1 cellular context compared by ENCODE assay signal in the genomic region with DNA sequence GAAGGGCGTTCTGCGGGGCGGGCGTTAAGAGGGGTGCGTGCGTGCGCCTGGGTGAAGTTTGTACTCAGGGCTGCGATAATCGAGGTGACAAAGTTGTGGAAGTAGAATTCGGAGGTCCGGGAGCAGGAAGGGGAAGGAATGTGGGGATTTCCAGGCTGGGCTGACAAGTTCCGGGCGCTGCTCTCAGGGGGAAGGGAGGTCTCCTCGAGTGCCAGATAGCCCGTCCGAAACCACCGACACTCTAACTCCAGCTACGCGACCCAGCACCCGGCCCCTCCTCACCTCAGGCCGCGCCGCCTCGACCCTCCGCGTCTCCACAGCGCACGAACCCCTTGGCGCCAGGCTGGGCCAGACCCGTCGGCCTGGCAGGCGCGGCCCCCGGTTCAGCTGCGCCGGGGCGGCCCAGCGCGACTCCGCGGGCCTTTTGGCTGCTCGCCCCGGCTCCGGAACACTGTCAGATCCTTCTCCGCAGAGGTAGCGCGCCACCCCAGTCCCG.
TF ChIP-seq lines count a peak whose summit lies in the region.

A gene (minus strand): TSS at position 462 of the 496 bp plus-strand sequence. CDS start 18,685 bp downstream, outside the sequence.

TF ChIP-seq in WTC11, 78 proteins besides CTCF, POLR2A, EP300 and RAD21 (continued from another document):
- TF ChIP-seq, protein P1, sequence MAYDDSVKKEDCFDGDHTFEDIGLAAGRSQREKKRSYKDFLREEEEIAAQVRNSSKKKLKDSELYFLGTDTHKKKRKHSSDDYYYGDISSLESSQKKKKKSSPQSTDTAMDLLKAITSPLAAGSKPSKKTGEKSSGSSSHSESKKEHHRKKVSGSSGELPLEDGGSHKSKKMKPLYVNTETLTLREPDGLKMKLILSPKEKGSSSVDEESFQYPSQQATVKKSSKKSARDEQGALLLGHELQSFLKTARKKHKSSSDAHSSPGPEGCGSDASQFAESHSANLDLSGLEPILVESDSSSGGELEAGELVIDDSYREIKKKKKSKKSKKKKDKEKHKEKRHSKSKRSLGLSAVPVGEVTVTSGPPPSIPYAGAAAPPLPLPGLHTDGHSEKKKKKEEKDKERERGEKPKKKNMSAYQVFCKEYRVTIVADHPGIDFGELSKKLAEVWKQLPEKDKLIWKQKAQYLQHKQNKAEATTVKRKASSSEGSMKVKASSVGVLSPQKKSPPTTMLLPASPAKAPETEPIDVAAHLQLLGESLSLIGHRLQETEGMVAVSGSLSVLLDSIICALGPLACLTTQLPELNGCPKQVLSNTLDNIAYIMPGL (CRISPR knock-in tag; IDR thresholded peaks at IDR 0.05) = peak; percentile 93
- peak; percentile 44; the same call in 1 of the 2 replicates for TF ChIP-seq ETV6 (CRISPR knock-in tag; IDR thresholded peaks at IDR 0.05)
- TF ChIP-seq GABPB1 (CRISPR knock-in tag; IDR thresholded peaks at IDR 0.05) = peak; percentile 39; the same call in 1 of the 2 replicates
- peak; percentile 94 for TF ChIP-seq ZNF121 (CRISPR knock-in tag; IDR thresholded peaks at IDR 0.05)
- TF ChIP-seq, protein P2, sequence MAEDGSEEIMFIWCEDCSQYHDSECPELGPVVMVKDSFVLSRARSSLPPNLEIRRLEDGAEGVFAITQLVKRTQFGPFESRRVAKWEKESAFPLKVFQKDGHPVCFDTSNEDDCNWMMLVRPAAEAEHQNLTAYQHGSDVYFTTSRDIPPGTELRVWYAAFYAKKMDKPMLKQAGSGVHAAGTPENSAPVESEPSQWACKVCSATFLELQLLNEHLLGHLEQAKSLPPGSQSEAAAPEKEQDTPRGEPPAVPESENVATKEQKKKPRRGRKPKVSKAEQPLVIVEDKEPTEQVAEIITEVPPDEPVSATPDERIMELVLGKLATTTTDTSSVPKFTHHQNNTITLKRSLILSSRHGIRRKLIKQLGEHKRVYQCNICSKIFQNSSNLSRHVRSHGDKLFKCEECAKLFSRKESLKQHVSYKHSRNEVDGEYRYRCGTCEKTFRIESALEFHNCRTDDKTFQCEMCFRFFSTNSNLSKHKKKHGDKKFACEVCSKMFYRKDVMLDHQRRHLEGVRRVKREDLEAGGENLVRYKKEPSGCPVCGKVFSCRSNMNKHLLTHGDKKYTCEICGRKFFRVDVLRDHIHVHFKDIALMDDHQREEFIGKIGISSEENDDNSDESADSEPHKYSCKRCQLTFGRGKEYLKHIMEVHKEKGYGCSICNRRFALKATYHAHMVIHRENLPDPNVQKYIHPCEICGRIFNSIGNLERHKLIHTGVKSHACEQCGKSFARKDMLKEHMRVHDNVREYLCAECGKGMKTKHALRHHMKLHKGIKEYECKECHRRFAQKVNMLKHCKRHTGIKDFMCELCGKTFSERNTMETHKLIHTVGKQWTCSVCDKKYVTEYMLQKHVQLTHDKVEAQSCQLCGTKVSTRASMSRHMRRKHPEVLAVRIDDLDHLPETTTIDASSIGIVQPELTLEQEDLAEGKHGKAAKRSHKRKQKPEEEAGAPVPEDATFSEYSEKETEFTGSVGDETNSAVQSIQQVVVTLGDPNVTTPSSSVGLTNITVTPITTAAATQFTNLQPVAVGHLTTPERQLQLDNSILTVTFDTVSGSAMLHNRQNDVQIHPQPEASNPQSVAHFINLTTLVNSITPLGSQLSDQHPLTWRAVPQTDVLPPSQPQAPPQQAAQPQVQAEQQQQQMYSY (CRISPR knock-in tag; IDR thresholded peaks at IDR 0.05) = peak; percentile 57
- TF ChIP-seq JUN (CRISPR knock-in tag; IDR thresholded peaks at IDR 0.05) = no peak
- peak; percentile 65; the same call in 1 of the 2 replicates for TF ChIP-seq NFE2L1 (CRISPR knock-in tag; IDR thresholded peaks at IDR 0.05)
- no peak for TF ChIP-seq TP53 (CRISPR knock-in tag; IDR thresholded peaks at IDR 0.05)
